Comparison of ENCODE assay signal across 1 cellular context in the genomic region with DNA sequence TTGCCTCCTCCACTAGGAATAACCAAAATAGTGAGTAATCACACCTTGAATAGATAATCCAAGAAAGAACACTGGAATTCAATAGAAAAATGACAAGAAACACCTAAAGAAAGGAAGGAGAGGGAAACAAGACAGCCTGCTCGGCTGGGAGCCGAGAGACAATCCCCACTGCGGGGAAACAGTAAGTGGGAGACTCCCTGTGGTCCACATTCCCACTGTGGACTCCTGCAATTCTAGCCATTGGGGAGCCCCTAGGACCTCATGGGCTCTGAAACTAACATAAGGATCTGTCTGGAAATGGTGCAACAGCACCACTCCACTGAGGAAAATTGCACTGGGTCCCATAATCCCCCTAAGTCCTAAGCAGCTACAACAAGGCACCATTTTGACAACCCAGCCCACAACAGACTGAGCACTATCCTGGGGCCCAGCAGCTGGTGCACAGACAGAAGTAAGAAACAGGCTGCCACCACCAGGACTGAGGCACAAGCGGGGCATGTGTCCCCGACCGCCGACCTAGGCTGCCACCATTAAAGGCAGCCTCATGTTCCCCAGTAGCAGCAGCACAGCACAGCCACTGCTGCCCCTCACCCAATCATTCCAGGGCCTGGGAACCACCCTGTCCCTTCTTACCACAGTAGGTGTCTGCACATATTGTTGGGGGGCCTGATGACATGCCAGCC.
TF ChIP-seq lines count a peak whose summit lies in the region.

No MANE protein-coding gene starts in this region.

TF ChIP-seq in GM12878, 131 proteins besides CTCF, POLR2A, EP300 and RAD21:
- TF ChIP-seq PKNOX1 (IDR thresholded peaks at IDR 0.05) (no peak), CBX3 (IDR thresholded peaks at IDR 0.05; ENCODE audit: borderline replicate concordance, low read depth) (no peak), KDM1A (IDR thresholded peaks at IDR 0.05; ENCODE audit: borderline replicate concordance) (no peak), CUX1 (IDR thresholded peaks at IDR 0.05; ENCODE audit: insufficient replicate concordance, low read depth, low read length) (no peak), REST (IDR thresholded peaks at IDR 0.05; ENCODE audit: low read depth, low read length) (no peak), NRF1 (conservative IDR thresholded peaks at IDR 0.05; ENCODE audit: low read depth, low read length) (no peak), HCFC1 (IDR thresholded peaks at IDR 0.05; ENCODE audit: low read length) (no peak), SUPT20H (IDR thresholded peaks at IDR 0.05; ENCODE audit: borderline replicate concordance, control insufficient read depth, low read depth, low read length) (no peak), RCOR1 (conservative IDR thresholded peaks at IDR 0.05; ENCODE audit: low read depth, low read length) (no peak), SIX5 (IDR thresholded peaks at IDR 0.05; ENCODE audit: low read depth, low read length, severe bottlenecking) (no peak), PML (IDR thresholded peaks at IDR 0.05; ENCODE audit: low read length) (no peak), YBX1 (IDR thresholded peaks at IDR 0.05) (no peak), PBX3 (IDR thresholded peaks at IDR 0.05; ENCODE audit: insufficient replicate concordance, low read depth, low read length) (no peak), CREB1 (IDR thresholded peaks at IDR 0.05; ENCODE audit: low read depth) (no peak)
- TF ChIP-seq, protein P1, sequence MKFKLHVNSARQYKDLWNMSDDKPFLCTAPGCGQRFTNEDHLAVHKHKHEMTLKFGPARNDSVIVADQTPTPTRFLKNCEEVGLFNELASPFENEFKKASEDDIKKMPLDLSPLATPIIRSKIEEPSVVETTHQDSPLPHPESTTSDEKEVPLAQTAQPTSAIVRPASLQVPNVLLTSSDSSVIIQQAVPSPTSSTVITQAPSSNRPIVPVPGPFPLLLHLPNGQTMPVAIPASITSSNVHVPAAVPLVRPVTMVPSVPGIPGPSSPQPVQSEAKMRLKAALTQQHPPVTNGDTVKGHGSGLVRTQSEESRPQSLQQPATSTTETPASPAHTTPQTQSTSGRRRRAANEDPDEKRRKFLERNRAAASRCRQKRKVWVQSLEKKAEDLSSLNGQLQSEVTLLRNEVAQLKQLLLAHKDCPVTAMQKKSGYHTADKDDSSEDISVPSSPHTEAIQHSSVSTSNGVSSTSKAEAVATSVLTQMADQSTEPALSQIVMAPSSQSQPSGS (IDR thresholded peaks at IDR 0.05; ENCODE audit: low read length) = no peak
- TF ChIP-seq, protein P2, sequence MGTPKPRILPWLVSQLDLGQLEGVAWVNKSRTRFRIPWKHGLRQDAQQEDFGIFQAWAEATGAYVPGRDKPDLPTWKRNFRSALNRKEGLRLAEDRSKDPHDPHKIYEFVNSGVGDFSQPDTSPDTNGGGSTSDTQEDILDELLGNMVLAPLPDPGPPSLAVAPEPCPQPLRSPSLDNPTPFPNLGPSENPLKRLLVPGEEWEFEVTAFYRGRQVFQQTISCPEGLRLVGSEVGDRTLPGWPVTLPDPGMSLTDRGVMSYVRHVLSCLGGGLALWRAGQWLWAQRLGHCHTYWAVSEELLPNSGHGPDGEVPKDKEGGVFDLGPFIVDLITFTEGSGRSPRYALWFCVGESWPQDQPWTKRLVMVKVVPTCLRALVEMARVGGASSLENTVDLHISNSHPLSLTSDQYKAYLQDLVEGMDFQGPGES (IDR thresholded peaks at IDR 0.05) = no peak
- TF ChIP-seq, protein P3, sequence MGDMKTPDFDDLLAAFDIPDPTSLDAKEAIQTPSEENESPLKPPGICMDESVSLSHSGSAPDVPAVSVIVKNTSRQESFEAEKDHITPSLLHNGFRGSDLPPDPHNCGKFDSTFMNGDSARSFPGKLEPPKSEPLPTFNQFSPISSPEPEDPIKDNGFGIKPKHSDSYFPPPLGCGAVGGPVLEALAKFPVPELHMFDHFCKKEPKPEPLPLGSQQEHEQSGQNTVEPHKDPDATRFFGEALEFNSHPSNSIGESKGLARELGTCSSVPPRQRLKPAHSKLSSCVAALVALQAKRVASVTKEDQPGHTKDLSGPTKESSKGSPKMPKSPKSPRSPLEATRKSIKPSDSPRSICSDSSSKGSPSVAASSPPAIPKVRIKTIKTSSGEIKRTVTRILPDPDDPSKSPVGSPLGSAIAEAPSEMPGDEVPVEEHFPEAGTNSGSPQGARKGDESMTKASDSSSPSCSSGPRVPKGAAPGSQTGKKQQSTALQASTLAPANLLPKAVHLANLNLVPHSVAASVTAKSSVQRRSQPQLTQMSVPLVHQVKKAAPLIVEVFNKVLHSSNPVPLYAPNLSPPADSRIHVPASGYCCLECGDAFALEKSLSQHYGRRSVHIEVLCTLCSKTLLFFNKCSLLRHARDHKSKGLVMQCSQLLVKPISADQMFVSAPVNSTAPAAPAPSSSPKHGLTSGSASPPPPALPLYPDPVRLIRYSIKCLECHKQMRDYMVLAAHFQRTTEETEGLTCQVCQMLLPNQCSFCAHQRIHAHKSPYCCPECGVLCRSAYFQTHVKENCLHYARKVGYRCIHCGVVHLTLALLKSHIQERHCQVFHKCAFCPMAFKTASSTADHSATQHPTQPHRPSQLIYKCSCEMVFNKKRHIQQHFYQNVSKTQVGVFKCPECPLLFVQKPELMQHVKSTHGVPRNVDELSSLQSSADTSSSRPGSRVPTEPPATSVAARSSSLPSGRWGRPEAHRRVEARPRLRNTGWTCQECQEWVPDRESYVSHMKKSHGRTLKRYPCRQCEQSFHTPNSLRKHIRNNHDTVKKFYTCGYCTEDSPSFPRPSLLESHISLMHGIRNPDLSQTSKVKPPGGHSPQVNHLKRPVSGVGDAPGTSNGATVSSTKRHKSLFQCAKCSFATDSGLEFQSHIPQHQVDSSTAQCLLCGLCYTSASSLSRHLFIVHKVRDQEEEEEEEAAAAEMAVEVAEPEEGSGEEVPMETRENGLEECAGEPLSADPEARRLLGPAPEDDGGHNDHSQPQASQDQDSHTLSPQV (IDR thresholded peaks at IDR 0.05) = no peak
- TF ChIP-seq, protein P4, sequence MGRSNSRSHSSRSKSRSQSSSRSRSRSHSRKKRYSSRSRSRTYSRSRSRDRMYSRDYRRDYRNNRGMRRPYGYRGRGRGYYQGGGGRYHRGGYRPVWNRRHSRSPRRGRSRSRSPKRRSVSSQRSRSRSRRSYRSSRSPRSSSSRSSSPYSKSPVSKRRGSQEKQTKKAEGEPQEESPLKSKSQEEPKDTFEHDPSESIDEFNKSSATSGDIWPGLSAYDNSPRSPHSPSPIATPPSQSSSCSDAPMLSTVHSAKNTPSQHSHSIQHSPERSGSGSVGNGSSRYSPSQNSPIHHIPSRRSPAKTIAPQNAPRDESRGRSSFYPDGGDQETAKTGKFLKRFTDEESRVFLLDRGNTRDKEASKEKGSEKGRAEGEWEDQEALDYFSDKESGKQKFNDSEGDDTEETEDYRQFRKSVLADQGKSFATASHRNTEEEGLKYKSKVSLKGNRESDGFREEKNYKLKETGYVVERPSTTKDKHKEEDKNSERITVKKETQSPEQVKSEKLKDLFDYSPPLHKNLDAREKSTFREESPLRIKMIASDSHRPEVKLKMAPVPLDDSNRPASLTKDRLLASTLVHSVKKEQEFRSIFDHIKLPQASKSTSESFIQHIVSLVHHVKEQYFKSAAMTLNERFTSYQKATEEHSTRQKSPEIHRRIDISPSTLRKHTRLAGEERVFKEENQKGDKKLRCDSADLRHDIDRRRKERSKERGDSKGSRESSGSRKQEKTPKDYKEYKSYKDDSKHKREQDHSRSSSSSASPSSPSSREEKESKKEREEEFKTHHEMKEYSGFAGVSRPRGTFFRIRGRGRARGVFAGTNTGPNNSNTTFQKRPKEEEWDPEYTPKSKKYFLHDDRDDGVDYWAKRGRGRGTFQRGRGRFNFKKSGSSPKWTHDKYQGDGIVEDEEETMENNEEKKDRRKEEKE (IDR thresholded peaks at IDR 0.05) = no peak
